Comparison of ENCODE assay signal across 9 cellular contexts in genomic region chr12:116381744-116382455, GRCh38.
A peak's percentile ranks its signal among the peaks of the same experiment; 100 is the strongest.
DNase-seq lines count a peak whose midpoint lies in the region; ATAC-seq and TF ChIP-seq lines count a peak whose summit lies in the region.
"Had no signal": no experiment of that assay in that cellular context is flagged by ENCODE, and none has a peak within 500 bp of the region (broad histone marks: within the 10 kb centered on the region; RNA-seq: fewer than 3 reads in every experiment).

No MANE protein-coding gene starts in this region.

- no peaks in the 10 kb centered on the region for H3K27me3 Mint-ChIP-seq in MCF 10A (ENCODE audit: insufficient read depth, unreplicated experiment)

- no peaks in the 10 kb centered on the region for H3K36me3 ChIP-seq in A673 (ENCODE audit: insufficient read depth, low read length, poor library complexity, severe bottlenecking)
- no peaks in the 10 kb centered on the region for H3K36me3 ChIP-seq in testis (ENCODE audit: low read depth, missing control alignments)

- peaks cover 18% of the 10 kb centered on the region for H3K4me1 Mint-ChIP-seq in MCF 10A (ENCODE audit: insufficient read depth, unreplicated experiment)
- H3K4me1 Mint-ChIP-seq: activated naive CD4-positive, alpha-beta T cell treated with anti-CD3 and anti-CD28 coated beads, Interleukin-2, amount 10 ng/mL, durations not matched to agents 7 days and 5 days had no signal

- DNase-seq in A673 (ENCODE audit: low spot score) = peak; percentile 85
- DNase-seq in HT1080 (ENCODE audit: low read depth) = peak; percentile 95
- peak; percentile 65 for DNase-seq in MCF 10A (ENCODE audit: unreplicated experiment)
- DNase-seq in kidney tubule cell (ENCODE audit: low spot score) = peak; percentile 96
- DNase-seq in hypothalamus (lab: John Stamatoyannopoulos, UW) = no peak
- no peak for DNase-seq in GM10266 (ENCODE audit: extremely low spot score)
- DNase-seq in testis = no peak
- DNase-seq: activated naive CD4-positive, alpha-beta T cell treated with anti-CD3 and anti-CD28 coated beads, Interleukin-2, amount 10 ng/mL, durations not matched to agents 7 days and 5 days had no signal

- no peaks in the 10 kb centered on the region for H3K9me3 ChIP-seq in A673 (ENCODE audit: low read depth, low read length, poor library complexity, severe bottlenecking)
- H3K9me3 ChIP-seq in testis = no peaks in the 10 kb centered on the region

- ATAC-seq in GM18858 (IDR thresholded peaks at IDR 0.05; ENCODE audit: unreplicated experiment) = no peak

- TF ChIP-seq CTCF in A673 (conservative IDR thresholded peaks at IDR 0.05; ENCODE audit: low read depth, low read length) (no peak), MCF 10A (IDR thresholded peaks at IDR 0.05; ENCODE audit: unreplicated experiment) (no peak), GM10266 (IDR thresholded peaks at IDR 0.05; ENCODE audit: control insufficient read depth, insufficient read depth, low read depth, missing control alignments) (no peak), testis (IDR thresholded peaks at IDR 0.05) (no peak)

- H3K4me1 ChIP-seq in A673 (ENCODE audit: insufficient read depth, low read length, poor library complexity, severe bottlenecking) = peaks cover 27% of the 10 kb centered on the region
- peaks cover 4% of the 10 kb centered on the region for H3K4me1 ChIP-seq in testis

- H3K27ac ChIP-seq in A673 (ENCODE audit: low read depth, low read length, poor library complexity, severe bottlenecking) (peak overlapping the region; percentile 60), testis (no peak overlapping the region)

- TF ChIP-seq POLR2A in testis (IDR thresholded peaks at IDR 0.05) = no peak

- H3K27me3 ChIP-seq in A673 (replicated peaks; ENCODE audit: insufficient read depth, low read depth, low read length, poor library complexity) = no peaks in the 10 kb centered on the region
- no peaks in the 10 kb centered on the region for H3K27me3 ChIP-seq in testis

- 29 to 38% methylated on average over 13 of the region's 13 CpGs for WGBS in testis, 2 donors

- H3K36me3 Mint-ChIP-seq in MCF 10A (ENCODE audit: insufficient read depth, unreplicated experiment) = no peaks in the 10 kb centered on the region
- H3K36me3 Mint-ChIP-seq: activated naive CD4-positive, alpha-beta T cell treated with anti-CD3 and anti-CD28 coated beads, Interleukin-2, amount 10 ng/mL, durations not matched to agents 7 days and 5 days had no signal

- H3K27ac Mint-ChIP-seq in MCF 10A (ENCODE audit: low read depth, unreplicated experiment) = no peak overlapping the region
- H3K27ac Mint-ChIP-seq: activated naive CD4-positive, alpha-beta T cell treated with anti-CD3 and anti-CD28 coated beads, Interleukin-2, amount 10 ng/mL, durations not matched to agents 7 days and 5 days had no signal

- H3K4me3 Mint-ChIP-seq in MCF 10A (ENCODE audit: unreplicated experiment) = no peak overlapping the region
- H3K4me3 Mint-ChIP-seq: activated naive CD4-positive, alpha-beta T cell treated with anti-CD3 and anti-CD28 coated beads, Interleukin-2, amount 10 ng/mL, durations not matched to agents 7 days and 5 days had no signal

- intact Hi-C loops in A673 (cut with micrococcal nuclease; ENCODE audit: unreplicated experiment) = no loop called here
- intact Hi-C loops in MCF 10A (cut with micrococcal nuclease) = no loop called here
- intact Hi-C loops in testis (cut with DNase I; ENCODE audit: low total_unique reads) = no loop called here

- H3K9me3 Mint-ChIP-seq in MCF 10A (ENCODE audit: unreplicated experiment) = no peaks in the 10 kb centered on the region
- H3K9me3 Mint-ChIP-seq: activated naive CD4-positive, alpha-beta T cell treated with anti-CD3 and anti-CD28 coated beads, Interleukin-2, amount 10 ng/mL, durations not matched to agents 7 days and 5 days had no signal

- H3K4me3 ChIP-seq in A673 (ENCODE audit: low read depth, low read length, poor library complexity, severe bottlenecking) (no peak overlapping the region), testis (no peak overlapping the region)

- CTCF ChIA-PET in A673 (lab: Charles Lee) = no interaction called here
- CTCF ChIA-PET in MCF 10A (lab: Yijun Ruan, JAX) = interaction anchor here (0.6 to 0.7 kb wide), 3 partner anchors 94 to 197 kb away, joined by 3 to 4 read pairs (median 3); no protein-coding TSS in a partner anchor

- BruUV-seq in A673 (replicated peaks; lab: Mats Ljungman, UMichigan) = no TSS peak
- BruUV-seq in MCF 10A (replicated peaks; lab: Mats Ljungman, UMichigan) = no TSS peak

- POLR2A ChIA-PET in A673 (lab: Charles Lee; ENCODE audit: low non-redundant PET) (no interaction called here), MCF 10A (lab: Yijun Ruan, JAX) (interaction anchor here (0.7 to 0.9 kb wide), 2 partner anchors 18 to 406 kb away, joined by 3 to 4 read pairs; no protein-coding TSS in a partner anchor)

Comparison
In these comparisons a context has a peak if more than half of its experiments do, and no peak if none do; other contexts are left out.
1. DNase-seq: peak in A673 (single experiment), HT1080 (single experiment), MCF 10A (single experiment) and kidney tubule cell (single experiment); none in hypothalamus (0 of 51), GM10266 (single experiment) and testis (single experiment).